ENCODE assay signal across 8 cellular contexts in genomic region chr11:1308745-1309497, GRCh38. TPM values are rescaled to one million over a fixed set of nuclear protein-coding genes. Genes with fewer than 3 reads are reported as not detected.
A peak's percentile ranks its signal among the peaks of the same experiment; 100 is the strongest.
DNase-seq lines count a peak whose midpoint lies in the region; ATAC-seq and TF ChIP-seq lines count a peak whose summit lies in the region.

No MANE protein-coding gene starts in this region.

- peak overlapping the region; percentile 52 for H3K4me3 ChIP-seq in BE2C (ENCODE audit: low read depth, low read length)
- peak overlapping the region; percentile 60 for H3K4me3 ChIP-seq in iPS-11a (ENCODE audit: low read depth, low read length)

- no peaks in the 10 kb centered on the region for H3K27me3 ChIP-seq in BE2C

- H3K9me3 ChIP-seq in BE2C: no peaks in the 10 kb centered on the region

- peak overlapping the region; percentile 88 for H3K4me3 Mint-ChIP-seq in stimulated activated memory B cell treated with anti-CD40 and anti-IgM and Interleukin-4, amounts not matched to agents 10 μg/mL and 1 μg/mL and 100 μg/mL, for 72 hours

- no peaks in the 10 kb centered on the region for H3K4me1 ChIP-seq in BE2C

- ATAC-seq in GM19328 (IDR thresholded peaks at IDR 0.05; ENCODE audit: unreplicated experiment) (peak; percentile 50), HG03342 (IDR thresholded peaks at IDR 0.05; ENCODE audit: unreplicated experiment) (peak; percentile 43)
- peak; percentile 56 to 62 for ATAC-seq in activated naive CD4-positive, alpha-beta T cell treated with anti-CD3 and anti-CD28 coated beads, Interleukin-2, amount 50 U/mL, for 72 hours
- ATAC-seq in stimulated activated memory B cell treated with anti-CD40 and anti-IgM and Interleukin-4, amounts not matched to agents 10 μg/mL and 1 μg/mL and 100 μg/mL, for 72 hours: peak; percentile 59

- peaks cover 11 to 13% of the 10 kb centered on the region in 2 donors for H3K9me3 Mint-ChIP-seq in activated naive CD4-positive, alpha-beta T cell treated with anti-CD3 and anti-CD28 coated beads, Interleukin-2, amount 50 U/mL, for 72 hours
- peaks cover 9% of the 10 kb centered on the region for H3K9me3 Mint-ChIP-seq in stimulated activated memory B cell treated with anti-CD40 and anti-IgM and Interleukin-4, amounts not matched to agents 10 μg/mL and 1 μg/mL and 100 μg/mL, for 72 hours

- H3K36me3 ChIP-seq in BE2C: no peaks in the 10 kb centered on the region

- peak overlapping the region in 1 of 2 donors; percentile 57 for H3K27ac Mint-ChIP-seq in activated naive CD4-positive, alpha-beta T cell treated with anti-CD3 and anti-CD28 coated beads, Interleukin-2, amount 50 U/mL, for 72 hours
- peak overlapping the region; percentile 91 for H3K27ac Mint-ChIP-seq in stimulated activated memory B cell treated with anti-CD40 and anti-IgM and Interleukin-4, amounts not matched to agents 10 μg/mL and 1 μg/mL and 100 μg/mL, for 72 hours

- DNase-seq in BE2C: no peak
- DNase-seq in activated naive CD4-positive, alpha-beta T cell treated with anti-CD3 and anti-CD28 coated beads, Interleukin-2, amount 50 U/mL, for 72 hours (ENCODE audit: low spot score in 2 of 2): peak in 1 of 2 donors; percentile 59
- DNase-seq in ecto neural progenitor cell (ENCODE audit: low spot score): no peak
- no peak for DNase-seq in NCI-H2081 treated with DMSO at 0.1 percent for 48 hours (lab: John Stamatoyannopoulos, UW)

- peaks cover 19% of the 10 kb centered on the region in 2 donors for H3K36me3 Mint-ChIP-seq in activated naive CD4-positive, alpha-beta T cell treated with anti-CD3 and anti-CD28 coated beads, Interleukin-2, amount 50 U/mL, for 72 hours
- peaks cover 20% of the 10 kb centered on the region for H3K36me3 Mint-ChIP-seq in stimulated activated memory B cell treated with anti-CD40 and anti-IgM and Interleukin-4, amounts not matched to agents 10 μg/mL and 1 μg/mL and 100 μg/mL, for 72 hours

- H3K4me1 Mint-ChIP-seq in stimulated activated memory B cell treated with anti-CD40 and anti-IgM and Interleukin-4, amounts not matched to agents 10 μg/mL and 1 μg/mL and 100 μg/mL, for 72 hours: peaks cover 58% of the 10 kb centered on the region

- H3K27me3 Mint-ChIP-seq in stimulated activated memory B cell treated with anti-CD40 and anti-IgM and Interleukin-4, amounts not matched to agents 10 μg/mL and 1 μg/mL and 100 μg/mL, for 72 hours: no peaks in the 10 kb centered on the region

- no peak for TF ChIP-seq CTCF in BE2C (IDR thresholded peaks at IDR 0.05; ENCODE audit: low read depth, low read length)

RNA-seq across cellular contexts. Expression of gene TOLLIP, which starts 0.5 kb away (rescaled TPM):
- 38.5 TPM for polyA plus RNA-seq in BE2C (2012; ENCODE audit: insufficient read depth, insufficient read length, low read depth)
- total RNA-seq in activated naive CD4-positive, alpha-beta T cell treated with anti-CD3 and anti-CD28 coated beads, Interleukin-2, amount 50 U/mL, for 72 hours: 10 to 100 TPM; 29.5 to 36.1 TPM
